Comparison of ENCODE assay signal across 1 cellular context in the genomic region with DNA sequence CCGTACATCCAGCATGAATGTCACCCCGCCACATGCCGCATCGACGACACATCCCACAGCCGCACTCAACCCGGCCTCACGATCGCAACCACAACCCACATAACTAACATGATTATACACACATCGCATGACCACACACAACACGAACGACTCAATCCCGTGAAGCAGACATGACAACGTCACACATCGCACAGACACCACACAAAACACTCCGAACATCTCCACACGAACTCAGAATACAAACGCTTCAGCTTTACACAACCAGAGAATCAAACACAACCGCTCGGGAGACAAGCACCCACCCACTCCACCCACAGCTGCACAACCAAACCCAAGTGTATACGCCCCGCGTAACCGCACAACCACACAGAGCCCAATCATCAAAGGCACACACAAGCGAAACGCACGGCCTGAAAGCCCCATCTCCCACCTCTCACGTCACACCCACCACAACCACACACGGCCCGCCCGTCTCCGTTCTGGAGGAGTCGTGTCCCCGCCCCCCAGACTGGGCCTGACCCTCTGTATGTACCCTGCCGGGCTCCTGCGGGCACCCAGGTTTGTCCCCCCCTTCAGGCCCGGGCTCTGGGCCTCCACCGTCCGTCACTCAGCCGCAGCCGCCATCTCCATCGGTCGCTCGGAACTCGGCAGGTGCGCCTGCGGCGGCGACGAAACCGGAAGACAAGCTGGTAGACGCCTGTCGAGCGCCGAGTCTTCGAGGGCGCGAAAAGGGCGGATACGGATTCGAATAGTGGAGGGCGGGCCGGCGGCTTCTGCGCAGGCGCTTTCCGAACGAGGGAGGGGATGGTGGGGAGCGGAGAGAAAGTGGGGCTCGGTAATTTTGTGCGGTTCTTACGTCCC.
TF ChIP-seq lines count a peak whose summit lies in the region.

A gene (minus strand): TSS at position 646 of the 861 bp plus-strand sequence. CDS start 3,028 bp downstream, outside the sequence.

TF ChIP-seq in HepG2, 621 proteins besides CTCF, POLR2A, EP300 and RAD21 (continued from another document and continues in another):
- TF ChIP-seq, protein P1, sequence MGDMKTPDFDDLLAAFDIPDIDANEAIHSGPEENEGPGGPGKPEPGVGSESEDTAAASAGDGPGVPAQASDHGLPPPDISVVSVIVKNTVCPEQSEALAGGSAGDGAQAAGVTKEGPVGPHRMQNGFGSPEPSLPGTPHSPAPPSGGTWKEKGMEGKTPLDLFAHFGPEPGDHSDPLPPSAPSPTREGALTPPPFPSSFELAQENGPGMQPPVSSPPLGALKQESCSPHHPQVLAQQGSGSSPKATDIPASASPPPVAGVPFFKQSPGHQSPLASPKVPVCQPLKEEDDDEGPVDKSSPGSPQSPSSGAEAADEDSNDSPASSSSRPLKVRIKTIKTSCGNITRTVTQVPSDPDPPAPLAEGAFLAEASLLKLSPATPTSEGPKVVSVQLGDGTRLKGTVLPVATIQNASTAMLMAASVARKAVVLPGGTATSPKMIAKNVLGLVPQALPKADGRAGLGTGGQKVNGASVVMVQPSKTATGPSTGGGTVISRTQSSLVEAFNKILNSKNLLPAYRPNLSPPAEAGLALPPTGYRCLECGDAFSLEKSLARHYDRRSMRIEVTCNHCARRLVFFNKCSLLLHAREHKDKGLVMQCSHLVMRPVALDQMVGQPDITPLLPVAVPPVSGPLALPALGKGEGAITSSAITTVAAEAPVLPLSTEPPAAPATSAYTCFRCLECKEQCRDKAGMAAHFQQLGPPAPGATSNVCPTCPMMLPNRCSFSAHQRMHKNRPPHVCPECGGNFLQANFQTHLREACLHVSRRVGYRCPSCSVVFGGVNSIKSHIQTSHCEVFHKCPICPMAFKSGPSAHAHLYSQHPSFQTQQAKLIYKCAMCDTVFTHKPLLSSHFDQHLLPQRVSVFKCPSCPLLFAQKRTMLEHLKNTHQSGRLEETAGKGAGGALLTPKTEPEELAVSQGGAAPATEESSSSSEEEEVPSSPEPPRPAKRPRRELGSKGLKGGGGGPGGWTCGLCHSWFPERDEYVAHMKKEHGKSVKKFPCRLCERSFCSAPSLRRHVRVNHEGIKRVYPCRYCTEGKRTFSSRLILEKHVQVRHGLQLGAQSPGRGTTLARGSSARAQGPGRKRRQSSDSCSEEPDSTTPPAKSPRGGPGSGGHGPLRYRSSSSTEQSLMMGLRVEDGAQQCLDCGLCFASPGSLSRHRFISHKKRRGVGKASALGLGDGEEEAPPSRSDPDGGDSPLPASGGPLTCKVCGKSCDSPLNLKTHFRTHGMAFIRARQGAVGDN (CRISPR knock-in tag; IDR thresholded peaks at IDR 0.05): peak; percentile 92
- TF ChIP-seq HMG20A (CRISPR knock-in tag; IDR thresholded peaks at IDR 0.05; ENCODE audit: borderline replicate concordance): no peak
- TF ChIP-seq, protein P2, sequence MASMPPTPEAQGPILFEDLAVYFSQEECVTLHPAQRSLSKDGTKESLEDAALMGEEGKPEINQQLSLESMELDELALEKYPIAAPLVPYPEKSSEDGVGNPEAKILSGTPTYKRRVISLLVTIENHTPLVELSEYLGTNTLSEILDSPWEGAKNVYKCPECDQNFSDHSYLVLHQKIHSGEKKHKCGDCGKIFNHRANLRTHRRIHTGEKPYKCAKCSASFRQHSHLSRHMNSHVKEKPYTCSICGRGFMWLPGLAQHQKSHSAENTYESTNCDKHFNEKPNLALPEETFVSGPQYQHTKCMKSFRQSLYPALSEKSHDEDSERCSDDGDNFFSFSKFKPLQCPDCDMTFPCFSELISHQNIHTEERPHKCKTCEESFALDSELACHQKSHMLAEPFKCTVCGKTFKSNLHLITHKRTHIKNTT (CRISPR knock-in tag; IDR thresholded peaks at IDR 0.05): no peak
- TF ChIP-seq, protein P3, sequence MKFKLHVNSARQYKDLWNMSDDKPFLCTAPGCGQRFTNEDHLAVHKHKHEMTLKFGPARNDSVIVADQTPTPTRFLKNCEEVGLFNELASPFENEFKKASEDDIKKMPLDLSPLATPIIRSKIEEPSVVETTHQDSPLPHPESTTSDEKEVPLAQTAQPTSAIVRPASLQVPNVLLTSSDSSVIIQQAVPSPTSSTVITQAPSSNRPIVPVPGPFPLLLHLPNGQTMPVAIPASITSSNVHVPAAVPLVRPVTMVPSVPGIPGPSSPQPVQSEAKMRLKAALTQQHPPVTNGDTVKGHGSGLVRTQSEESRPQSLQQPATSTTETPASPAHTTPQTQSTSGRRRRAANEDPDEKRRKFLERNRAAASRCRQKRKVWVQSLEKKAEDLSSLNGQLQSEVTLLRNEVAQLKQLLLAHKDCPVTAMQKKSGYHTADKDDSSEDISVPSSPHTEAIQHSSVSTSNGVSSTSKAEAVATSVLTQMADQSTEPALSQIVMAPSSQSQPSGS (CRISPR knock-in tag; IDR thresholded peaks at IDR 0.05): peak; percentile 93
- peak; percentile 94; the same call in 1 of the 2 replicates for TF ChIP-seq REPIN1 (CRISPR knock-in tag; IDR thresholded peaks at IDR 0.05; ENCODE audit: borderline replicate concordance, low read depth)
- peak; percentile 73; the same call in 1 of the 2 replicates for TF ChIP-seq TSC22D2 (CRISPR knock-in tag; IDR thresholded peaks at IDR 0.05; ENCODE audit: borderline replicate concordance)
- TF ChIP-seq CCDC6 (CRISPR knock-in tag; IDR thresholded peaks at IDR 0.05): peak; percentile 98
- TF ChIP-seq ZNF569 (CRISPR knock-in tag; IDR thresholded peaks at IDR 0.05; ENCODE audit: borderline replicate concordance): peak; percentile 80; the same call in 1 of the 2 replicates
- TF ChIP-seq, protein P4, sequence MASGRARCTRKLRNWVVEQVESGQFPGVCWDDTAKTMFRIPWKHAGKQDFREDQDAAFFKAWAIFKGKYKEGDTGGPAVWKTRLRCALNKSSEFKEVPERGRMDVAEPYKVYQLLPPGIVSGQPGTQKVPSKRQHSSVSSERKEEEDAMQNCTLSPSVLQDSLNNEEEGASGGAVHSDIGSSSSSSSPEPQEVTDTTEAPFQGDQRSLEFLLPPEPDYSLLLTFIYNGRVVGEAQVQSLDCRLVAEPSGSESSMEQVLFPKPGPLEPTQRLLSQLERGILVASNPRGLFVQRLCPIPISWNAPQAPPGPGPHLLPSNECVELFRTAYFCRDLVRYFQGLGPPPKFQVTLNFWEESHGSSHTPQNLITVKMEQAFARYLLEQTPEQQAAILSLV (CRISPR knock-in tag; IDR thresholded peaks at IDR 0.05; ENCODE audit: borderline replicate concordance): peak; percentile 95
- peak; percentile 86; the same call in 1 of the 2 replicates for TF ChIP-seq ZBTB8A (CRISPR knock-in tag; IDR thresholded peaks at IDR 0.05; ENCODE audit: borderline replicate concordance, low read depth)
- TF ChIP-seq, protein P5, sequence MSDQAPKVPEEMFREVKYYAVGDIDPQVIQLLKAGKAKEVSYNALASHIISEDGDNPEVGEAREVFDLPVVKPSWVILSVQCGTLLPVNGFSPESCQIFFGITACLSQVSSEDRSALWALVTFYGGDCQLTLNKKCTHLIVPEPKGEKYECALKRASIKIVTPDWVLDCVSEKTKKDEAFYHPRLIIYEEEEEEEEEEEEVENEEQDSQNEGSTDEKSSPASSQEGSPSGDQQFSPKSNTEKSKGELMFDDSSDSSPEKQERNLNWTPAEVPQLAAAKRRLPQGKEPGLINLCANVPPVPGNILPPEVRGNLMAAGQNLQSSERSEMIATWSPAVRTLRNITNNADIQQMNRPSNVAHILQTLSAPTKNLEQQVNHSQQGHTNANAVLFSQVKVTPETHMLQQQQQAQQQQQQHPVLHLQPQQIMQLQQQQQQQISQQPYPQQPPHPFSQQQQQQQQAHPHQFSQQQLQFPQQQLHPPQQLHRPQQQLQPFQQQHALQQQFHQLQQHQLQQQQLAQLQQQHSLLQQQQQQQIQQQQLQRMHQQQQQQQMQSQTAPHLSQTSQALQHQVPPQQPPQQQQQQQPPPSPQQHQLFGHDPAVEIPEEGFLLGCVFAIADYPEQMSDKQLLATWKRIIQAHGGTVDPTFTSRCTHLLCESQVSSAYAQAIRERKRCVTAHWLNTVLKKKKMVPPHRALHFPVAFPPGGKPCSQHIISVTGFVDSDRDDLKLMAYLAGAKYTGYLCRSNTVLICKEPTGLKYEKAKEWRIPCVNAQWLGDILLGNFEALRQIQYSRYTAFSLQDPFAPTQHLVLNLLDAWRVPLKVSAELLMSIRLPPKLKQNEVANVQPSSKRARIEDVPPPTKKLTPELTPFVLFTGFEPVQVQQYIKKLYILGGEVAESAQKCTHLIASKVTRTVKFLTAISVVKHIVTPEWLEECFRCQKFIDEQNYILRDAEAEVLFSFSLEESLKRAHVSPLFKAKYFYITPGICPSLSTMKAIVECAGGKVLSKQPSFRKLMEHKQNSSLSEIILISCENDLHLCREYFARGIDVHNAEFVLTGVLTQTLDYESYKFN (CRISPR knock-in tag; conservative IDR thresholded peaks at IDR 0.05): peak; percentile 78
- TF ChIP-seq ZNF337 (CRISPR knock-in tag; IDR thresholded peaks at IDR 0.05; ENCODE audit: borderline replicate concordance, low read depth): 0 out of 2 replicates have a peak, but pooled peaks have one; percentile 20
- peak; percentile 73; the same call in 1 of the 2 replicates for TF ChIP-seq ZIK1 (CRISPR knock-in tag; IDR thresholded peaks at IDR 0.05; ENCODE audit: borderline replicate concordance, low read depth)
- peak; percentile 37; the same call in 1 of the 2 replicates for TF ChIP-seq ZKSCAN1 (IDR thresholded peaks at IDR 0.05; ENCODE audit: low read length)
- TF ChIP-seq, protein P6, sequence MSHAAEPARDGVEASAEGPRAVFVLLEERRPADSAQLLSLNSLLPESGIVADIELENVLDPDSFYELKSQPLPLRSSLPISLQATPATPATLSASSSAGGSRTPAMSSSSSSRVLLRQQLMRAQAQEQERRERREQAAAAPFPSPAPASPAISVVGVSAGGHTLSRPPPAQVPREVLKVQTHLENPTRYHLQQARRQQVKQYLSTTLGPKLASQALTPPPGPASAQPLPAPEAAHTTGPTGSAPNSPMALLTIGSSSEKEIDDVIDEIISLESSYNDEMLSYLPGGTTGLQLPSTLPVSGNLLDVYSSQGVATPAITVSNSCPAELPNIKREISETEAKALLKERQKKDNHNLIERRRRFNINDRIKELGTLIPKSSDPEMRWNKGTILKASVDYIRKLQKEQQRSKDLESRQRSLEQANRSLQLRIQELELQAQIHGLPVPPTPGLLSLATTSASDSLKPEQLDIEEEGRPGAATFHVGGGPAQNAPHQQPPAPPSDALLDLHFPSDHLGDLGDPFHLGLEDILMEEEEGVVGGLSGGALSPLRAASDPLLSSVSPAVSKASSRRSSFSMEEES (CRISPR knock-in tag; IDR thresholded peaks at IDR 0.05): 0 out of 2 replicates have a peak, but pooled peaks have one; percentile 46
- TF ChIP-seq TARDBP (CRISPR knock-in tag; IDR thresholded peaks at IDR 0.05): peak; percentile 99
- TF ChIP-seq, protein P7, sequence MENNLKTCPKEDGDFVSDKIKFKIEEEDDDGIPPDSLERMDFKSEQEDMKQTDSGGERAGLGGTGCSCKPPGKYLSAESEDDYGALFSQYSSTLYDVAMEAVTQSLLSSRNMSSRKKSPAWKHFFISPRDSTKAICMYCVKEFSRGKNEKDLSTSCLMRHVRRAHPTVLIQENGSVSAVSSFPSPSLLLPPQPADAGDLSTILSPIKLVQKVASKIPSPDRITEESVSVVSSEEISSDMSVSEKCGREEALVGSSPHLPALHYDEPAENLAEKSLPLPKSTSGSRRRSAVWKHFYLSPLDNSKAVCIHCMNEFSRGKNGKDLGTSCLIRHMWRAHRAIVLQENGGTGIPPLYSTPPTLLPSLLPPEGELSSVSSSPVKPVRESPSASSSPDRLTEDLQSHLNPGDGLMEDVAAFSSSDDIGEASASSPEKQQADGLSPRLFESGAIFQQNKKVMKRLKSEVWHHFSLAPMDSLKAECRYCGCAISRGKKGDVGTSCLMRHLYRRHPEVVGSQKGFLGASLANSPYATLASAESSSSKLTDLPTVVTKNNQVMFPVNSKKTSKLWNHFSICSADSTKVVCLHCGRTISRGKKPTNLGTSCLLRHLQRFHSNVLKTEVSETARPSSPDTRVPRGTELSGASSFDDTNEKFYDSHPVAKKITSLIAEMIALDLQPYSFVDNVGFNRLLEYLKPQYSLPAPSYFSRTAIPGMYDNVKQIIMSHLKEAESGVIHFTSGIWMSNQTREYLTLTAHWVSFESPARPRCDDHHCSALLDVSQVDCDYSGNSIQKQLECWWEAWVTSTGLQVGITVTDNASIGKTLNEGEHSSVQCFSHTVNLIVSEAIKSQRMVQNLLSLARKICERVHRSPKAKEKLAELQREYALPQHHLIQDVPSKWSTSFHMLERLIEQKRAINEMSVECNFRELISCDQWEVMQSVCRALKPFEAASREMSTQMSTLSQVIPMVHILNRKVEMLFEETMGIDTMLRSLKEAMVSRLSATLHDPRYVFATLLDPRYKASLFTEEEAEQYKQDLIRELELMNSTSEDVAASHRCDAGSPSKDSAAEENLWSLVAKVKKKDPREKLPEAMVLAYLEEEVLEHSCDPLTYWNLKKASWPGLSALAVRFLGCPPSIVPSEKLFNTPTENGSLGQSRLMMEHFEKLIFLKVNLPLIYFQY (CRISPR knock-in tag; IDR thresholded peaks at IDR 0.05; ENCODE audit: borderline replicate concordance): peak; percentile 93
- TF ChIP-seq GATA4 (IDR thresholded peaks at IDR 0.05; ENCODE audit: borderline replicate concordance, low read depth): peak; percentile 63; the same call in 1 of the 2 replicates
- TF ChIP-seq, protein P8, sequence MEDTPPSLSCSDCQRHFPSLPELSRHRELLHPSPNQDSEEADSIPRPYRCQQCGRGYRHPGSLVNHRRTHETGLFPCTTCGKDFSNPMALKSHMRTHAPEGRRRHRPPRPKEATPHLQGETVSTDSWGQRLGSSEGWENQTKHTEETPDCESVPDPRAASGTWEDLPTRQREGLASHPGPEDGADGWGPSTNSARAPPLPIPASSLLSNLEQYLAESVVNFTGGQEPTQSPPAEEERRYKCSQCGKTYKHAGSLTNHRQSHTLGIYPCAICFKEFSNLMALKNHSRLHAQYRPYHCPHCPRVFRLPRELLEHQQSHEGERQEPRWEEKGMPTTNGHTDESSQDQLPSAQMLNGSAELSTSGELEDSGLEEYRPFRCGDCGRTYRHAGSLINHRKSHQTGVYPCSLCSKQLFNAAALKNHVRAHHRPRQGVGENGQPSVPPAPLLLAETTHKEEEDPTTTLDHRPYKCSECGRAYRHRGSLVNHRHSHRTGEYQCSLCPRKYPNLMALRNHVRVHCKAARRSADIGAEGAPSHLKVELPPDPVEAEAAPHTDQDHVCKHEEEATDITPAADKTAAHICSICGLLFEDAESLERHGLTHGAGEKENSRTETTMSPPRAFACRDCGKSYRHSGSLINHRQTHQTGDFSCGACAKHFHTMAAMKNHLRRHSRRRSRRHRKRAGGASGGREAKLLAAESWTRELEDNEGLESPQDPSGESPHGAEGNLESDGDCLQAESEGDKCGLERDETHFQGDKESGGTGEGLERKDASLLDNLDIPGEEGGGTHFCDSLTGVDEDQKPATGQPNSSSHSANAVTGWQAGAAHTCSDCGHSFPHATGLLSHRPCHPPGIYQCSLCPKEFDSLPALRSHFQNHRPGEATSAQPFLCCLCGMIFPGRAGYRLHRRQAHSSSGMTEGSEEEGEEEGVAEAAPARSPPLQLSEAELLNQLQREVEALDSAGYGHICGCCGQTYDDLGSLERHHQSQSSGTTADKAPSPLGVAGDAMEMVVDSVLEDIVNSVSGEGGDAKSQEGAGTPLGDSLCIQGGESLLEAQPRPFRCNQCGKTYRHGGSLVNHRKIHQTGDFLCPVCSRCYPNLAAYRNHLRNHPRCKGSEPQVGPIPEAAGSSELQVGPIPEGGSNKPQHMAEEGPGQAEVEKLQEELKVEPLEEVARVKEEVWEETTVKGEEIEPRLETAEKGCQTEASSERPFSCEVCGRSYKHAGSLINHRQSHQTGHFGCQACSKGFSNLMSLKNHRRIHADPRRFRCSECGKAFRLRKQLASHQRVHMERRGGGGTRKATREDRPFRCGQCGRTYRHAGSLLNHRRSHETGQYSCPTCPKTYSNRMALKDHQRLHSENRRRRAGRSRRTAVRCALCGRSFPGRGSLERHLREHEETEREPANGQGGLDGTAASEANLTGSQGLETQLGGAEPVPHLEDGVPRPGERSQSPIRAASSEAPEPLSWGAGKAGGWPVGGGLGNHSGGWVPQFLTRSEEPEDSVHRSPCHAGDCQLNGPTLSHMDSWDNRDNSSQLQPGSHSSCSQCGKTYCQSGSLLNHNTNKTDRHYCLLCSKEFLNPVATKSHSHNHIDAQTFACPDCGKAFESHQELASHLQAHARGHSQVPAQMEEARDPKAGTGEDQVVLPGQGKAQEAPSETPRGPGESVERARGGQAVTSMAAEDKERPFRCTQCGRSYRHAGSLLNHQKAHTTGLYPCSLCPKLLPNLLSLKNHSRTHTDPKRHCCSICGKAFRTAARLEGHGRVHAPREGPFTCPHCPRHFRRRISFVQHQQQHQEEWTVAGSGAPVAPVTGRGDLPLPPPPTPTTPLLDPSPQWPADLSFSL (CRISPR knock-in tag; IDR thresholded peaks at IDR 0.05): peak; percentile 91
- TF ChIP-seq DNMT3B (CRISPR knock-in tag; conservative IDR thresholded peaks at IDR 0.05): no peak
